In the genomic region with DNA sequence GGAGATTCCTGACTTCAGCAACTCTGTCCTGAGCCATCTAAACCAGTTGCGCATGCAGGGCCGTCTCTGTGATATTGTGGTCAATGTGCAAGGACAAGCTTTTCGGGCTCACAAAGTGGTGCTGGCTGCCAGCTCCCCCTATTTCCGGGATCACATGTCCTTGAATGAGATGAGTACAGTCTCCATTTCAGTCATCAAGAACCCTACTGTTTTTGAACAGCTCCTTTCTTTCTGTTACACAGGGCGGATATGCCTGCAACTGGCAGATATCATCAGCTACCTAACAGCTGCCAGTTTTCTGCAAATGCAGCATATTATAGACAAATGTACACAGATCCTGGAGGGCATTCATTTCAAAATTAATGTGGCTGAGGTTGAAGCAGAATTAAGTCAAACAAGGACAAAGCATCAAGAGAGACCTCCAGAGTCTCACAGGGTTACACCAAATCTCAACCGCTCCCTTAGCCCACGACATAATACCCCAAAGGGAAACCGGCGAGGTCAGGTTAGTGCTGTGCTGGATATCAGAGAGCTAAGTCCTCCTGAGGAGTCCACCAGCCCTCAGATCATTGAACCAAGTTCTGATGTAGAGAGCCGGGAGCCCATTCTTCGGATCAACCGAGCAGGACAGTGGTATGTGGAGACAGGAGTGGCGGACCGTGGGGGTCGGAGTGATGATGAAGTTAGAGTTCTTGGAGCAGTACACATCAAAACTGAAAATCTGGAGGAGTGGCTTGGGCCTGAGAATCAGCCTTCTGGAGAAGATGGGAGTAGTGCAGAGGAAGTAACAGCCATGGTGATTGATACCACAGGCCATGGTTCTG, we compare ENCODE assay signal across 9 cellular contexts. TPM values are rescaled to one million over a fixed set of nuclear protein-coding genes. Genes with fewer than 3 reads are reported as not detected.
DNase-seq lines count a peak whose midpoint lies in the region; ATAC-seq, FAIRE-seq and TF ChIP-seq lines count a peak whose summit lies in the region.
"Had no signal": no experiment of that assay in that cellular context is flagged by ENCODE, and none has a peak within 500 bp of the region (broad histone marks: within the 10 kb centered on the region; RNA-seq: fewer than 3 reads in every experiment).

No MANE protein-coding gene starts in this region.

- intact Hi-C loops in GM12878 (cut with micrococcal nuclease; ENCODE audit: unreplicated experiment): no loop called here

- H3K36me3 Mint-ChIP-seq in nephron progenitor cell (ENCODE audit: low read depth) (peaks cover 56% of the 10 kb centered on the region), type B pancreatic cell (peaks cover 33% of the 10 kb centered on the region)

- H3K36me3 ChIP-seq in KOPT-K1 (ENCODE audit: insufficient read depth, low read length) (peaks cover 30% of the 10 kb centered on the region), GM12878 (ENCODE audit: control insufficient read depth in 2 of 2, insufficient read depth in 2 of 2, low read length in 1 of 2) (peaks cover 4 to 14% of the 10 kb centered on the region in 2 experiments; a peak in 3 of 4 replicates), small intestine (ENCODE audit: control insufficient read depth in 2 of 2, insufficient read depth in 2 of 2, low read length in 2 of 2) (peaks cover 0 to 3% of the 10 kb centered on the region in 2 donors)

- POLR2A ChIA-PET in GM12878 (lab: Charles Lee): interaction anchor here (1.0 to 3.3 kb wide), 2 partner anchors 27 to 46 kb away, joined by 3 to 17 read pairs; a partner anchor contains a TSS

- H3K9me3 ChIP-seq in KOPT-K1 (ENCODE audit: insufficient read depth, low read length, poor library complexity, severe bottlenecking): no peaks in the 10 kb centered on the region
- H3K9me3 ChIP-seq in GM12878 (replicated peaks; ENCODE audit: control insufficient read depth, insufficient read depth, low read length): no peaks in the 10 kb centered on the region
- H3K9me3 ChIP-seq in small intestine (ENCODE audit: control insufficient read depth, low read depth): no peaks in the 10 kb centered on the region

- H3K4me3 Mint-ChIP-seq in nephron progenitor cell (no peak overlapping the region), type B pancreatic cell (no peak overlapping the region)

- peak; percentile 61; the same call in 1 of the 2 replicates for TF ChIP-seq POLR2A in GM12878 (IDR thresholded peaks at IDR 0.05; ENCODE audit: low read depth, low read length)

- peak overlapping the region; percentile 43; the same call in 1 of the 2 replicates for H3K9ac ChIP-seq in GM12878 (ENCODE audit: control insufficient read depth, insufficient read depth, low read length)

- H3K4me1 Mint-ChIP-seq in nephron progenitor cell (peaks cover 45% of the 10 kb centered on the region), type B pancreatic cell (ENCODE audit: unreplicated experiment) (peaks cover 30% of the 10 kb centered on the region)

- CTCF ChIA-PET in GM12878 (lab: Yijun Ruan, JAX): interaction anchor here (1.1 to 2.0 kb wide), 4 partner anchors 10 to 441 kb away, joined by 3 to 6 read pairs (median 4); a partner anchor contains a TSS

- H3K4me2 ChIP-seq in GM12878 (ENCODE audit: control insufficient read depth, insufficient read depth): peak overlapping the region; percentile 95

- H3K27ac ChIP-seq in KOPT-K1 (ENCODE audit: low read depth, low read length, poor library complexity, severe bottlenecking) (peak overlapping the region; percentile 56), GM12878 (ENCODE audit: control insufficient read depth, insufficient read depth) (peak overlapping the region; percentile 89), small intestine (ENCODE audit: low read depth in 1 of 2, low read length in 1 of 2) (peak overlapping the region; percentile 13 to 83)

- H3K27me3 Mint-ChIP-seq in nephron progenitor cell (ENCODE audit: low read depth, poor library complexity) (peaks cover 4% of the 10 kb centered on the region), type B pancreatic cell (peaks cover 4% of the 10 kb centered on the region)

- H4K20me1 ChIP-seq in GM12878 (ENCODE audit: control insufficient read depth, insufficient read depth): no peaks in the 10 kb centered on the region

- peak overlapping the region; percentile 77 for H2AFZ ChIP-seq in GM12878 (ENCODE audit: control insufficient read depth, low read depth, low read length)

- TSS peak; percentile 56 for BruUV-seq in GM12878 (replicated peaks; lab: Mats Ljungman, UMichigan)

- H3K27ac Mint-ChIP-seq in nephron progenitor cell: no peak overlapping the region
- no peak overlapping the region for H3K27ac Mint-ChIP-seq in type B pancreatic cell

- 32% methylated on average over 15 of the region's 15 CpGs for WGBS in GM12878 (ENCODE audit: insufficient coverage, insufficient replicate concordance, low lambda C conversion rate, missing lambda C conversion rate)
- WGBS in small intestine, 3 donors: 62 to 71% (median 68%) methylated on average over 15 of the region's 15 CpGs

- FAIRE-seq in GM12878 (lab: Jason Lieb, UNC) (peak; percentile 44), small intestine (lab: Jason Lieb, UNC) (no peak)
- FAIRE-seq: A204.1 had no signal

- TF ChIP-seq RAD21 in GM12878 (IDR thresholded peaks at IDR 0.05; ENCODE audit: insufficient read depth, low read depth, low read length): no peak

- TF ChIP-seq CTCF in GM12878 (IDR thresholded peaks at IDR 0.05 in 2 of 3, conservative IDR thresholded peaks at IDR 0.05 in 1 of 3; ENCODE audit: control insufficient read depth in 2 of 3, extremely low read depth in 1 of 3, insufficient read depth in 1 of 3, low read depth in 3 of 3, low read length in 3 of 3) (no peak), nephron progenitor cell (IDR thresholded peaks at IDR 0.05) (no peak), type B pancreatic cell (conservative IDR thresholded peaks at IDR 0.05) (no peak)

- RAD21 ChIA-PET in GM12878 (lab: Charles Lee; ENCODE audit: unreplicated experiment): interaction anchor here (1.1 to 2.7 kb wide), 4 partner anchors 10 to 460 kb away, joined by 3 to 9 read pairs (median 6); a partner anchor contains a TSS

- TF ChIP-seq EP300 in GM12878 (IDR thresholded peaks at IDR 0.05; ENCODE audit: borderline replicate concordance in 1 of 2, control insufficient read depth in 1 of 2, low read depth in 2 of 2, low read length in 2 of 2): no peak

- ATAC-seq in GM12878: peak; percentile 12

- DNase-seq in DMS153 (lab: John Stamatoyannopoulos, UW) (peak; percentile 18), DMS153 treated with DMSO at 0.1 percent for 48 hours (lab: John Stamatoyannopoulos, UW; ENCODE audit: unreplicated experiment) (no peak), GM12878 (ENCODE audit: low read depth, low spot score) (peak; percentile 53), small intestine (peak; percentile 75), iPS-NIHi7 (ENCODE audit: extremely low spot score) (no peak), nephron progenitor cell (no peak), type B pancreatic cell (ENCODE audit: extremely low spot score, unreplicated experiment) (no peak)

- H3K27me3 ChIP-seq in GM12878 (replicated peaks in 1 of 2; ENCODE audit: control insufficient read depth in 2 of 2, insufficient read depth in 2 of 2, low read length in 1 of 2) (no peaks in the 10 kb centered on the region), small intestine (ENCODE audit: control insufficient read depth in 2 of 2, insufficient read depth in 2 of 2, low read length in 2 of 2) (no peaks in the 10 kb centered on the region)

- in situ Hi-C loops in GM12878 (cut with MboI): no loop called here

- H3K4me1 ChIP-seq in GM12878 (ENCODE audit: control insufficient read depth, insufficient read depth, low read length): peaks cover 15% of the 10 kb centered on the region
- H3K4me1 ChIP-seq in small intestine (ENCODE audit: control insufficient read depth in 2 of 2, insufficient read depth in 1 of 2, low read depth in 1 of 2, low read length in 1 of 2): peaks cover 3 to 8% of the 10 kb centered on the region in 2 donors

- H3K4me3 ChIP-seq in GM12878: peak overlapping the region; percentile 91; the same call in 1 of the 2 replicates
- H3K4me3 ChIP-seq in small intestine (ENCODE audit: low read depth in 1 of 2, low read length in 2 of 2): no peak overlapping the region

- SMC1A ChIA-PET in GM12878 (lab: Charles Lee; ENCODE audit: uncharacterized antibody, unreplicated experiment): interaction anchor here (1.0 to 3.1 kb wide), 4 partner anchors 19 to 440 kb away, joined by 3 to 11 read pairs (median 6); a partner anchor contains a TSS

- no peaks in the 10 kb centered on the region for H3K9me3 Mint-ChIP-seq in nephron progenitor cell
- no peaks in the 10 kb centered on the region for H3K9me3 Mint-ChIP-seq in type B pancreatic cell

- H3K79me2 ChIP-seq in GM12878 (ENCODE audit: control insufficient read depth, insufficient read depth, low read length): peaks cover 29% of the 10 kb centered on the region

RNA-seq across cellular contexts. Expression of a gene that starts 2.3 kb away (rescaled TPM):
- total RNA-seq in GM12878 (2013; cell fraction: nucleolus; rRNA removed): 36.9 and 37.7 TPM in 2 replicates
- total RNA-seq in GM12878 (2014; rRNA removed): 3.3 and 3.4 TPM in 2 replicates
- total RNA-seq in GM12878 (2014; rRNA removed; fragmentation: Illumina TruSeq; extraction: Trizol): 4.7 and 4.8 TPM in 2 replicates
- total RNA-seq in GM12878 (2021): 5.2 and 5.7 TPM in 2 replicates
- polyA plus RNA-seq in GM12878 (2011; ENCODE audit: low read depth): 1.2 TPM
- polyA plus RNA-seq in GM12878 (2011; rRNA removed): 4.9 and 6.7 TPM in 2 replicates
- 2.3 TPM in 2 replicates for polyA plus RNA-seq in GM12878 (2011; cell fraction: cytosol; rRNA removed)
- polyA plus RNA-seq in GM12878 (2011; cell fraction: nucleus; rRNA removed): 6.0 and 7.2 TPM in 2 replicates
- 1.4 TPM in 2 replicates for polyA plus RNA-seq in GM12878 (2012)
- 2.3 and 3.2 TPM in 2 replicates for polyA plus RNA-seq in GM12878 (2014; fragmentation: Illumina TruSeq; extraction: Trizol)
- polyA plus RNA-seq in GM12878 (2014; fragmentation: Nextera tagmentation; extraction: Ambion mirVana): under 1 TPM; 0.16 to 0.29 TPM
- 1.1 and 1.4 TPM in 2 replicates for polyA plus RNA-seq in GM12878 (2014; rRNA removed)
- polyA plus RNA-seq in GM12878 (2016; fragmentation: Nextera tagmentation; extraction: Ambion mirVana): 1 to 10 TPM in 1 of 2 experiments, under 1 TPM in 1; 0.95 to 1.6 TPM
- 18.6 and 19.6 TPM in 2 replicates for polyA minus RNA-seq in GM12878 (2011; rRNA and poly(A)+ RNA removed)
- polyA minus RNA-seq in GM12878 (2011; cell fraction: cytosol; rRNA and poly(A)+ RNA removed): 2.8 and 3.2 TPM in 2 replicates
- polyA minus RNA-seq in GM12878 (2011; cell fraction: nucleus; rRNA and poly(A)+ RNA removed): 7.3 and 9.1 TPM in 2 replicates
- 1 to 10 TPM in 1 of 3 donors, under 1 TPM in 2; 0.22 to 1.1 (median 0.27) TPM for polyA plus RNA-seq in small intestine
- 11.5 and 14.6 TPM in 2 replicates for total RNA-seq in type B pancreatic cell (ENCODE audit: low replicate concordance)

RNA-seq across cellular contexts. Expression of a gene that starts 2.7 kb away (rescaled TPM):
- 994 and 1,015 TPM in 2 replicates for total RNA-seq in GM12878 (2013; cell fraction: nucleolus; rRNA removed)
- total RNA-seq in GM12878 (2014; rRNA removed) (597 and 727 TPM in 2 replicates), GM12878 (2014; rRNA removed; fragmentation: Illumina TruSeq; extraction: Trizol) (722 and 746 TPM in 2 replicates), GM12878 (2021) (550 and 569 TPM in 2 replicates), type B pancreatic cell (ENCODE audit: low replicate concordance) (501 and 574 TPM in 2 replicates)
- polyA plus RNA-seq in GM12878 (2011; ENCODE audit: low read depth): 2,046 TPM
- polyA plus RNA-seq in GM12878 (2011; rRNA removed) (1,137 and 1,297 TPM in 2 replicates), GM12878 (2014; fragmentation: Illumina TruSeq; extraction: Trizol) (810 and 918 TPM in 2 replicates), GM12878 (2014; fragmentation: Nextera tagmentation; extraction: Ambion mirVana) (100 to 1,000 TPM; 804 to 930 TPM), GM12878 (2014; rRNA removed) (561 and 676 TPM in 2 replicates), GM12878 (2016; fragmentation: Nextera tagmentation; extraction: Ambion mirVana) (100 to 1,000 TPM; 289 TPM), small intestine (100 to 1,000 TPM; 375 to 600 (median 575) TPM)
- polyA plus RNA-seq in GM12878 (2011; cell fraction: cytosol; rRNA removed): 732 and 962 TPM in 2 replicates
- polyA plus RNA-seq in GM12878 (2011; cell fraction: nucleus; rRNA removed): 885 and 889 TPM in 2 replicates
- polyA plus RNA-seq in GM12878 (2012): 815 and 826 TPM in 2 replicates
- polyA minus RNA-seq in GM12878 (2011; rRNA and poly(A)+ RNA removed): 526 and 827 TPM in 2 replicates
- polyA minus RNA-seq in GM12878 (2011; cell fraction: cytosol; rRNA and poly(A)+ RNA removed): 227 and 318 TPM in 2 replicates
- 639 and 957 TPM in 2 replicates for polyA minus RNA-seq in GM12878 (2011; cell fraction: nucleus; rRNA and poly(A)+ RNA removed)

RNA-seq across cellular contexts. Expression of a gene that starts 45.8 kb away (rescaled TPM):
- total RNA-seq in GM12878 (2013; cell fraction: nucleolus; rRNA removed): 18.7 and 21.6 TPM in 2 replicates
- total RNA-seq in GM12878 (2014; rRNA removed) (27.6 and 31.0 TPM in 2 replicates), GM12878 (2014; rRNA removed; fragmentation: Illumina TruSeq; extraction: Trizol) (25.8 and 32.1 TPM in 2 replicates), GM12878 (2021) (16.5 and 19.3 TPM in 2 replicates), type B pancreatic cell (ENCODE audit: low replicate concordance) (11.5 and 14.1 TPM in 2 replicates)
- 9.2 TPM for polyA plus RNA-seq in GM12878 (2011; ENCODE audit: low read depth)
- polyA plus RNA-seq in GM12878 (2011; rRNA removed) (21.2 and 28.6 TPM in 2 replicates), GM12878 (2014; fragmentation: Illumina TruSeq; extraction: Trizol) (20.8 and 20.9 TPM in 2 replicates), GM12878 (2014; fragmentation: Nextera tagmentation; extraction: Ambion mirVana) (10 to 100 TPM; 14.9 to 26.7 TPM), GM12878 (2014; rRNA removed) (19.6 and 22.4 TPM in 2 replicates), GM12878 (2016; fragmentation: Nextera tagmentation; extraction: Ambion mirVana) (10 to 100 TPM; 26.5 to 26.7 TPM), small intestine (1 to 10 TPM; 1.1 to 5.5 (median 2.4) TPM)
- polyA plus RNA-seq in GM12878 (2011; cell fraction: cytosol; rRNA removed): 10.7 and 11.3 TPM in 2 replicates
- 4.6 and 5.4 TPM in 2 replicates for polyA plus RNA-seq in GM12878 (2011; cell fraction: nucleus; rRNA removed)
- 9.1 and 9.9 TPM in 2 replicates for polyA plus RNA-seq in GM12878 (2012)
- polyA minus RNA-seq in GM12878 (2011; rRNA and poly(A)+ RNA removed): 20.1 and 21.5 TPM in 2 replicates
- polyA minus RNA-seq in GM12878 (2011; cell fraction: cytosol; rRNA and poly(A)+ RNA removed): 9.2 and 9.8 TPM in 2 replicates
- polyA minus RNA-seq in GM12878 (2011; cell fraction: nucleus; rRNA and poly(A)+ RNA removed): 10.4 and 17.9 TPM in 2 replicates

RNA-seq across cellular contexts. Expression of a gene that starts 46.0 kb away (rescaled TPM):
- 47.7 and 48.4 TPM in 2 replicates for total RNA-seq in GM12878 (2013; cell fraction: nucleolus; rRNA removed)
- total RNA-seq in GM12878 (2014; rRNA removed) (32.0 and 36.3 TPM in 2 replicates), GM12878 (2014; rRNA removed; fragmentation: Illumina TruSeq; extraction: Trizol) (40.6 and 41.6 TPM in 2 replicates), GM12878 (2021) (32.7 and 35.4 TPM in 2 replicates), type B pancreatic cell (ENCODE audit: low replicate concordance) (23.6 and 28.2 TPM in 2 replicates)
- 11.6 TPM for polyA plus RNA-seq in GM12878 (2011; ENCODE audit: low read depth)
- polyA plus RNA-seq in GM12878 (2011; rRNA removed) (65.9 and 80.4 TPM in 2 replicates), GM12878 (2014; fragmentation: Illumina TruSeq; extraction: Trizol) (50.4 and 60.4 TPM in 2 replicates), GM12878 (2014; fragmentation: Nextera tagmentation; extraction: Ambion mirVana) (10 to 100 TPM; 23.9 to 25.2 TPM), GM12878 (2014; rRNA removed) (29.4 and 34.0 TPM in 2 replicates), GM12878 (2016; fragmentation: Nextera tagmentation; extraction: Ambion mirVana) (10 to 100 TPM; 64.2 to 69.7 TPM), small intestine (10 to 100 TPM in 1 of 3 donors, 1 to 10 TPM in 2; 5.1 to 18.6 (median 7.4) TPM)
- polyA plus RNA-seq in GM12878 (2011; cell fraction: cytosol; rRNA removed): 40.6 and 43.9 TPM in 2 replicates
- polyA plus RNA-seq in GM12878 (2011; cell fraction: nucleus; rRNA removed): 32.0 and 33.2 TPM in 2 replicates
- 13.2 and 18.8 TPM in 2 replicates for polyA plus RNA-seq in GM12878 (2012)
- polyA minus RNA-seq in GM12878 (2011; rRNA and poly(A)+ RNA removed): 52.7 and 59.2 TPM in 2 replicates
- 17.9 and 21.3 TPM in 2 replicates for polyA minus RNA-seq in GM12878 (2011; cell fraction: cytosol; rRNA and poly(A)+ RNA removed)
- polyA minus RNA-seq in GM12878 (2011; cell fraction: nucleus; rRNA and poly(A)+ RNA removed): 19.6 and 33.3 TPM in 2 replicates

RNA-seq across cellular contexts. Expression of a gene that starts 46.7 kb away (rescaled TPM):
- total RNA-seq in GM12878 (2013; cell fraction: nucleolus; rRNA removed): not detected in 2 replicates
- total RNA-seq in GM12878 (2014; rRNA removed): not detected in 2 replicates
- total RNA-seq in GM12878 (2014; rRNA removed; fragmentation: Illumina TruSeq; extraction: Trizol): not detected in 2 replicates
- total RNA-seq in GM12878 (2021): 0.44 and 0.61 TPM in 2 replicates
- polyA plus RNA-seq in GM12878 (2011; ENCODE audit: low read depth): not detected
- not detected in 2 replicates for polyA plus RNA-seq in GM12878 (2011; rRNA removed)
- polyA plus RNA-seq in GM12878 (2011; cell fraction: cytosol; rRNA removed): not detected in 2 replicates
- polyA plus RNA-seq in GM12878 (2011; cell fraction: nucleus; rRNA removed): 0.41 TPM in 1 of 2 replicates, not detected in the other
- polyA plus RNA-seq in GM12878 (2012): not detected in 2 replicates
- polyA plus RNA-seq in GM12878 (2014; fragmentation: Illumina TruSeq; extraction: Trizol): not detected in 2 replicates
- polyA plus RNA-seq in GM12878 (2014; fragmentation: Nextera tagmentation; extraction: Ambion mirVana): under 1 TPM in 1 of 2 experiments, not detected in 1; 0.11 TPM
- not detected in 2 replicates for polyA plus RNA-seq in GM12878 (2014; rRNA removed)
- polyA plus RNA-seq in GM12878 (2016; fragmentation: Nextera tagmentation; extraction: Ambion mirVana): not detected
- polyA minus RNA-seq in GM12878 (2011; rRNA and poly(A)+ RNA removed): not detected in 2 replicates
- not detected in 2 replicates for polyA minus RNA-seq in GM12878 (2011; cell fraction: cytosol; rRNA and poly(A)+ RNA removed)
- not detected in 2 replicates for polyA minus RNA-seq in GM12878 (2011; cell fraction: nucleus; rRNA and poly(A)+ RNA removed)
- polyA plus RNA-seq in small intestine: under 1 TPM in 2 of 3 donors, not detected in 1; 0.19 to 0.89 TPM
- total RNA-seq in type B pancreatic cell (ENCODE audit: low replicate concordance): 0.50 TPM in 1 of 2 replicates, not detected in the other

Comparison
In these comparisons a context has a peak if more than half of its experiments do, and no peak if none do; other contexts are left out.
1. DNase-seq: peak in DMS153 (single experiment), GM12878 (single experiment) and small intestine (single experiment); none in DMS153 treated with DMSO at 0.1 percent for 48 hours (single experiment), iPS-NIHi7 (single experiment), nephron progenitor cell (single experiment) and type B pancreatic cell (single experiment).
2. Peak in every context shown above with its lines, with median percentiles within 50 percentile points of each other: H3K27ac ChIP-seq.